Comparison of ENCODE assay signal across 18 cellular contexts in genomic region chr6:138655828-138656227, GRCh38.
DNase-seq lines count a peak whose midpoint lies in the region; ATAC-seq and TF ChIP-seq lines count a peak whose summit lies in the region.
"Had no signal": no experiment of that assay in that cellular context is flagged by ENCODE, and none has a peak within 500 bp of the region (broad histone marks: within the 10 kb centered on the region; RNA-seq: fewer than 3 reads in every experiment).

No MANE protein-coding gene starts in this region.

- H3K4me1 ChIP-seq in RWPE2 (ENCODE audit: insufficient read depth, poor library complexity, severe bottlenecking) (peaks cover 22% of the 10 kb centered on the region), suprapubic skin (peaks cover 47% of the 10 kb centered on the region)
- H3K4me1 ChIP-seq: BE2C had no signal

- WGBS in suprapubic skin = 68% methylated on average over 6 of the region's 6 CpGs

- ATAC-seq in RWPE2 (ENCODE audit: low read depth) (no peak), GM21528 (IDR thresholded peaks at IDR 0.05; ENCODE audit: low FRiP score, unreplicated experiment) (no peak)
- ATAC-seq: stimulated activated naive B cell treated with anti-CD40 and anti-IgM and Interleukin-4, amounts not matched to agents 10 μg/mL and 1 μg/mL and 100 μg/mL, for 72 hours had no signal

- H3K4me3 Mint-ChIP-seq in chondrocyte (ENCODE audit: unreplicated experiment) = no peak overlapping the region
- H3K4me3 Mint-ChIP-seq: stimulated activated naive B cell treated with anti-CD40 and anti-IgM and Interleukin-4, amounts not matched to agents 10 μg/mL and 1 μg/mL and 100 μg/mL, for 72 hours had no signal

- DNase-seq in SIG-M5 treated with dmso at 0.1 percent for 504 hours (lab: John Stamatoyannopoulos, UW; ENCODE audit: unreplicated experiment) = peak; percentile 4
- no peak for DNase-seq in SIG-M5 (lab: John Stamatoyannopoulos, UW)
- no peak for DNase-seq in RWPE2 (ENCODE audit: low spot score)
- DNase-seq in fibroblast of pulmonary artery (ENCODE audit: low read depth) = peak; percentile 39
- DNase-seq in suprapubic skin (ENCODE audit: low spot score in 2 of 2) = no peak
- no peak for DNase-seq in mesenteric fat pad (ENCODE audit: low spot score)
- no peak for DNase-seq in chondrocyte (ENCODE audit: low spot score)
- DNase-seq: BE2C; effector memory CD4-positive, alpha-beta T cell; GDM1; hippocampal formation; NCI-H2029; stimulated activated CD4-positive, alpha-beta T cell treated with anti-CD3 and anti-CD28 coated beads, Interleukin-15, amount 100 ng/mL, for 24 hours; stimulated activated naive B cell treated with anti-CD40 and anti-IgM and Interleukin-4, amounts not matched to agents 10 μg/mL and 1 μg/mL and 100 μg/mL, for 72 hours; T1000; thyroid gland had no signal

- TF ChIP-seq POLR2A in suprapubic skin (IDR thresholded peaks at IDR 0.05) = no peak

- H3K27me3 ChIP-seq in RWPE2 (ENCODE audit: insufficient read depth, poor library complexity, severe bottlenecking) (no peaks in the 10 kb centered on the region), suprapubic skin (no peaks in the 10 kb centered on the region)
- H3K27me3 ChIP-seq: BE2C, thyroid gland had no signal

- no peaks in the 10 kb centered on the region for H3K36me3 Mint-ChIP-seq in chondrocyte (ENCODE audit: low read depth)
- H3K36me3 Mint-ChIP-seq: stimulated activated naive B cell treated with anti-CD40 and anti-IgM and Interleukin-4, amounts not matched to agents 10 μg/mL and 1 μg/mL and 100 μg/mL, for 72 hours had no signal

- H3K36me3 ChIP-seq in RWPE2 (ENCODE audit: low read depth) (no peaks in the 10 kb centered on the region), suprapubic skin (no peaks in the 10 kb centered on the region)
- H3K36me3 ChIP-seq: BE2C, thyroid gland had no signal

- H3K27me3 Mint-ChIP-seq in chondrocyte (ENCODE audit: low read depth) = no peaks in the 10 kb centered on the region
- H3K27me3 Mint-ChIP-seq: stimulated activated naive B cell treated with anti-CD40 and anti-IgM and Interleukin-4, amounts not matched to agents 10 μg/mL and 1 μg/mL and 100 μg/mL, for 72 hours had no signal

- peaks cover 31% of the 10 kb centered on the region for H3K4me1 Mint-ChIP-seq in chondrocyte (ENCODE audit: low read depth)

- H3K9me3 Mint-ChIP-seq in chondrocyte (ENCODE audit: low read depth) = no peaks in the 10 kb centered on the region
- H3K9me3 Mint-ChIP-seq: stimulated activated naive B cell treated with anti-CD40 and anti-IgM and Interleukin-4, amounts not matched to agents 10 μg/mL and 1 μg/mL and 100 μg/mL, for 72 hours had no signal

- TF ChIP-seq CTCF in RWPE2 (IDR thresholded peaks at IDR 0.05; ENCODE audit: poor library complexity, severe bottlenecking) (no peak), fibroblast of pulmonary artery (IDR thresholded peaks at IDR 0.05; ENCODE audit: low read length, missing control alignments) (no peak), suprapubic skin (IDR thresholded peaks at IDR 0.05) (no peak), chondrocyte (IDR thresholded peaks at IDR 0.05) (no peak)

- no peak overlapping the region for H3K27ac Mint-ChIP-seq in chondrocyte (ENCODE audit: unreplicated experiment)

- H3K9me3 ChIP-seq in RWPE2 (ENCODE audit: severe bottlenecking) (no peaks in the 10 kb centered on the region), suprapubic skin (no peaks in the 10 kb centered on the region)
- H3K9me3 ChIP-seq: BE2C, thyroid gland had no signal

- no peak overlapping the region for H3K4me3 ChIP-seq in RWPE2 (ENCODE audit: severe bottlenecking)
- H3K4me3 ChIP-seq in fibroblast of pulmonary artery (replicated peaks; ENCODE audit: low read depth, low read length) = no peak overlapping the region
- H3K4me3 ChIP-seq in suprapubic skin = no peak overlapping the region
- H3K4me3 ChIP-seq: thyroid gland had no signal

- no peak for TF ChIP-seq EP300 in suprapubic skin (IDR thresholded peaks at IDR 0.05)

- H3K27ac ChIP-seq in RWPE2 (ENCODE audit: poor library complexity, severe bottlenecking) (peak overlapping the region; percentile 32), suprapubic skin (peak overlapping the region; percentile 72)
- H3K27ac ChIP-seq: 22Rv1, thyroid gland had no signal

Comparison
In these comparisons a context has a peak if more than half of its experiments do, and no peak if none do; other contexts are left out.
1. DNase-seq: peak in SIG-M5 treated with dmso at 0.1 percent for 504 hours (single experiment) and fibroblast of pulmonary artery (single experiment); none in SIG-M5 (single experiment), RWPE2 (single experiment), suprapubic skin (0 of 2), mesenteric fat pad (single experiment) and chondrocyte (single experiment).